15 cellular contexts compared by ENCODE assay signal in genomic region chr11:42338056-42338455, GRCh38.
DNase-seq lines count a peak whose midpoint lies in the region; TF ChIP-seq lines count a peak whose summit lies in the region.
"Had no signal": no experiment of that assay in that cellular context is flagged by ENCODE, and none has a peak within 500 bp of the region (broad histone marks: within the 10 kb centered on the region; RNA-seq: fewer than 3 reads in every experiment).

No MANE protein-coding gene starts in this region.

- TF ChIP-seq POLR2A in tibial nerve (IDR thresholded peaks at IDR 0.05), result no peak

- no peaks in the 10 kb centered on the region for H3K4me1 ChIP-seq in tibial nerve
- H3K4me1 ChIP-seq: HAP-1 had no signal

- WGBS in tibial nerve, 2 donors, result 37 to 53% methylated on average over 3 of the region's 3 CpGs

- no peak for TF ChIP-seq EP300 in tibial nerve (IDR thresholded peaks at IDR 0.05)

- peak overlapping the region; percentile 70; the same call in 1 of the 2 replicates for H3K27ac Mint-ChIP-seq in HFFc6
- H3K27ac Mint-ChIP-seq: B cell; CD4-positive, alpha-beta T cell had no signal

- H3K4me3 ChIP-seq in tibial nerve, result no peak overlapping the region
- H3K4me3 ChIP-seq: HAP-1 had no signal

- H3K4me3 Mint-ChIP-seq in HFFc6, result no peak overlapping the region
- H3K4me3 Mint-ChIP-seq: B cell; CD4-positive, alpha-beta T cell had no signal

- no peaks in the 10 kb centered on the region for H3K27me3 ChIP-seq in tibial nerve

- peak; percentile 3 for DNase-seq in AG08395 (ENCODE audit: low spot score)
- DNase-seq in HFFc6, result peak; percentile 61
- DNase-seq in islet precursor cell, result peak; percentile 49
- DNase-seq in pons (ENCODE audit: low spot score), result peak; percentile 3
- no peak for DNase-seq in tibial nerve (ENCODE audit: low spot score in 2 of 2)
- no peak for DNase-seq in HK-2 (ENCODE audit: unreplicated experiment)
- DNase-seq in COR-L47 (lab: John Stamatoyannopoulos, UW), result no peak
- DNase-seq: 8988T; C1 segment of cervical spinal cord; CD4-positive, alpha-beta T cell; DMS79; EL had no signal

- H3K9me3 Mint-ChIP-seq in HFFc6, result peaks cover 22% of the 10 kb centered on the region

- H3K36me3 Mint-ChIP-seq in HFFc6 (ENCODE audit: low read depth), result peaks cover 8% of the 10 kb centered on the region

- no peak overlapping the region for H3K27ac ChIP-seq in tibial nerve
- H3K27ac ChIP-seq: HL-60 had no signal

- TF ChIP-seq CTCF in HFFc6 (IDR thresholded peaks at IDR 0.05), result no peak
- TF ChIP-seq CTCF in tibial nerve (IDR thresholded peaks at IDR 0.05), result no peak

- H3K4me1 Mint-ChIP-seq in HFFc6 (ENCODE audit: low read depth), result peaks cover 21% of the 10 kb centered on the region; the same call in 1 of the 2 replicates
- H3K4me1 Mint-ChIP-seq: B cell had no signal

- H3K9me3 ChIP-seq in tibial nerve, result peaks cover 0 to 13% (median 0%) of the 10 kb centered on the region in 4 donors
- H3K9me3 ChIP-seq: HAP-1 had no signal

- no peaks in the 10 kb centered on the region for H3K36me3 ChIP-seq in tibial nerve
- H3K36me3 ChIP-seq: HAP-1 had no signal

- no peaks in the 10 kb centered on the region; the same call in 1 of the 2 replicates for H3K27me3 Mint-ChIP-seq in HFFc6 (ENCODE audit: insufficient read depth)
- H3K27me3 Mint-ChIP-seq: B cell; CD4-positive, alpha-beta T cell had no signal

Comparison
In these comparisons a context has a peak if more than half of its experiments do, and no peak if none do; other contexts are left out.
1. DNase-seq: peak in AG08395 (single experiment), HFFc6 (single experiment), islet precursor cell (single experiment) and pons (single experiment); none in tibial nerve (0 of 2), HK-2 (single experiment) and COR-L47 (single experiment).